Comparison of ENCODE assay signal across 17 cellular contexts in genomic region chr6:134764741-134765140, GRCh38.
A peak's percentile ranks its signal among the peaks of the same experiment; 100 is the strongest.
DNase-seq lines count a peak whose midpoint lies in the region; ATAC-seq and TF ChIP-seq lines count a peak whose summit lies in the region.
"Had no signal": no experiment of that assay in that cellular context is flagged by ENCODE, and none has a peak within 500 bp of the region (broad histone marks: within the 10 kb centered on the region; RNA-seq: fewer than 3 reads in every experiment).

No MANE protein-coding gene starts in this region.

- POLR2A ChIA-PET in SK-N-SH (lab: Yijun Ruan, JAX), result no interaction called here

- 79% methylated on average over 3 of the region's 3 CpGs for WGBS in SK-N-SH (ENCODE audit: low lambda C conversion rate)
- WGBS in mesenchymal stem cell, result no CpG with 5 or more reads among the region's 3 CpGs
- 80 to 88% methylated on average over 3 of the region's 3 CpGs for WGBS in upper lobe of left lung, 2 donors

- no peak overlapping the region for H3K4me3 ChIP-seq in SK-N-SH (ENCODE audit: low read depth in 2 of 2, low read length in 1 of 2)
- H3K4me3 ChIP-seq in fibroblast of pulmonary artery (replicated peaks; ENCODE audit: low read depth, low read length), result no peak overlapping the region
- no peak overlapping the region for H3K4me3 ChIP-seq in mesenchymal stem cell (ENCODE audit: insufficient read depth in 1 of 2, low read depth in 1 of 2, low read length in 2 of 2)
- no peak overlapping the region for H3K4me3 ChIP-seq in upper lobe of left lung
- no peak overlapping the region for H3K4me3 ChIP-seq in SJCRH30
- H3K4me3 ChIP-seq: BLaER1 had no signal

- CTCF ChIA-PET in SK-N-SH (lab: Yijun Ruan, JAX), result no interaction called here

- H2BK5ac ChIP-seq in mesenchymal stem cell (ENCODE audit: low read depth, low read length, poor library complexity, severe bottlenecking), result no peak overlapping the region

- H3K27ac ChIP-seq in SK-N-SH (ENCODE audit: low read depth in 2 of 2, low read length in 1 of 2) (no peak overlapping the region), mesenchymal stem cell (ENCODE audit: low read length, poor library complexity, severe bottlenecking) (no peak overlapping the region), upper lobe of left lung (no peak overlapping the region), SJCRH30 (no peak overlapping the region)
- H3K27ac ChIP-seq: 22Rv1, BLaER1 had no signal

- H3K18ac ChIP-seq in mesenchymal stem cell (ENCODE audit: low read depth in 1 of 2, low read length in 2 of 2), result no peak overlapping the region

- H3K79me2 ChIP-seq in SK-N-SH (ENCODE audit: insufficient read depth), result no peaks in the 10 kb centered on the region

- H3K4ac ChIP-seq in mesenchymal stem cell (ENCODE audit: low read depth in 1 of 2, low read length in 2 of 2), result no peak overlapping the region

- H3K9ac ChIP-seq in SK-N-SH (no peak overlapping the region), mesenchymal stem cell (ENCODE audit: low read length) (no peak overlapping the region)
- H3K9ac ChIP-seq: BLaER1 had no signal

- no peak for ATAC-seq in SK-N-SH treated with all-trans-retinoic acid at 6 μM for 48 hours
- no peak for ATAC-seq in upper lobe of left lung (ENCODE audit: low FRiP score in 2 of 2)
- ATAC-seq: CD8-positive, alpha-beta T cell; HCT116 had no signal

- no peak overlapping the region for H4K8ac ChIP-seq in mesenchymal stem cell (ENCODE audit: low read length)

- H3K27me3 ChIP-seq in SK-N-SH (ENCODE audit: insufficient read depth) (no peaks in the 10 kb centered on the region), mesenchymal stem cell (ENCODE audit: control insufficient read depth in 1 of 2, insufficient read depth in 1 of 2, low read length in 2 of 2) (no peaks in the 10 kb centered on the region), upper lobe of left lung (no peaks in the 10 kb centered on the region), SJCRH30 (no peaks in the 10 kb centered on the region)
- H3K27me3 ChIP-seq: BLaER1 had no signal

- no peaks in the 10 kb centered on the region for H3K79me1 ChIP-seq in mesenchymal stem cell (replicated peaks; ENCODE audit: low read length, poor library complexity, severe bottlenecking)

- H2AK5ac ChIP-seq in mesenchymal stem cell (ENCODE audit: low read length, severe bottlenecking), result no peak overlapping the region

- no peak overlapping the region for H2AFZ ChIP-seq in SK-N-SH (ENCODE audit: low read depth)
- H2AFZ ChIP-seq in mesenchymal stem cell (ENCODE audit: low read depth, low read length), result no peak overlapping the region

- H4K20me1 ChIP-seq in SK-N-SH (ENCODE audit: insufficient read depth), result no peaks in the 10 kb centered on the region
- H4K20me1 ChIP-seq: BLaER1 had no signal

- H3K36me3 ChIP-seq in SK-N-SH (replicated peaks in 1 of 2; ENCODE audit: control insufficient read depth in 1 of 2, insufficient read depth in 2 of 2, low read length in 1 of 2) (no peaks in the 10 kb centered on the region), mesenchymal stem cell (ENCODE audit: control insufficient read depth in 1 of 2, insufficient read depth in 2 of 2, low read depth in 1 of 2, low read length in 2 of 2) (no peaks in the 10 kb centered on the region), upper lobe of left lung (no peaks in the 10 kb centered on the region), SJCRH30 (no peaks in the 10 kb centered on the region)
- H3K36me3 ChIP-seq: BLaER1 had no signal

- TF ChIP-seq CTCF in SK-N-SH (IDR thresholded peaks at IDR 0.05), result no peak
- no peak for TF ChIP-seq CTCF in fibroblast of pulmonary artery (IDR thresholded peaks at IDR 0.05; ENCODE audit: low read length, missing control alignments)
- TF ChIP-seq CTCF in upper lobe of left lung (IDR thresholded peaks at IDR 0.05), result no peak

- H3K9me2 ChIP-seq in SK-N-SH, result no peaks in the 10 kb centered on the region

- H3F3A ChIP-seq in SK-N-SH (replicated peaks; ENCODE audit: insufficient read depth), result no peaks in the 10 kb centered on the region

- H2BK15ac ChIP-seq in mesenchymal stem cell (ENCODE audit: low read depth, poor library complexity, severe bottlenecking), result no peak overlapping the region

- no peak overlapping the region for H2BK120ac ChIP-seq in mesenchymal stem cell (ENCODE audit: low read depth, low read length)

- H3K9me3 ChIP-seq in SK-N-SH (no peaks in the 10 kb centered on the region), mesenchymal stem cell (ENCODE audit: control insufficient read depth, low read length) (no peaks in the 10 kb centered on the region), upper lobe of left lung (no peaks in the 10 kb centered on the region), SJCRH30 (replicated peaks) (no peaks in the 10 kb centered on the region)
- H3K9me3 ChIP-seq: BLaER1 had no signal

- H3K4me1 ChIP-seq in SK-N-SH (ENCODE audit: control insufficient read depth in 1 of 2, insufficient read depth in 2 of 2, low read depth in 1 of 2, low read length in 1 of 2) (no peaks in the 10 kb centered on the region), mesenchymal stem cell (ENCODE audit: control insufficient read depth, insufficient read depth, low read depth, low read length) (no peaks in the 10 kb centered on the region), upper lobe of left lung (no peaks in the 10 kb centered on the region), SJCRH30 (no peaks in the 10 kb centered on the region)
- H3K4me1 ChIP-seq: BLaER1 had no signal

- H4K91ac ChIP-seq in mesenchymal stem cell (ENCODE audit: low read length), result no peak overlapping the region

- TF ChIP-seq RAD21 in SK-N-SH (IDR thresholded peaks at IDR 0.05; ENCODE audit: low read length), result no peak

- no peak for TF ChIP-seq POLR2A in upper lobe of left lung (IDR thresholded peaks at IDR 0.05)

- H2BK12ac ChIP-seq in mesenchymal stem cell (ENCODE audit: low read length in 2 of 2), result no peak overlapping the region

- TF ChIP-seq EP300 in SK-N-SH (IDR thresholded peaks at IDR 0.05; ENCODE audit: borderline replicate concordance in 1 of 2, low read depth in 1 of 2, low read length in 1 of 2) (no peak), upper lobe of left lung (IDR thresholded peaks at IDR 0.05) (no peak)

- no peak overlapping the region for H3K14ac ChIP-seq in mesenchymal stem cell (ENCODE audit: low read length in 2 of 2)

- no peak overlapping the region for H3K23ac ChIP-seq in mesenchymal stem cell (ENCODE audit: low read length in 2 of 2)

- DNase-seq in SK-N-SH, result no peak
- peak; percentile 18 for DNase-seq in fibroblast of pulmonary artery (ENCODE audit: low read depth)
- peak; percentile 10 for DNase-seq in mesenchymal stem cell
- DNase-seq in CD1c-positive myeloid dendritic cell (ENCODE audit: extremely low spot score), result no peak
- no peak for DNase-seq in upper lobe of left lung
- DNase-seq in EL, result no peak
- no peak for DNase-seq in SJCRH30
- DNase-seq: Calu3; CD8-positive, alpha-beta T cell; DMS79 treated with DMSO at 0.1 percent for 48 hours; GOT3; H7; IMR-90 had no signal

- H3K4me2 ChIP-seq in SK-N-SH, result no peak overlapping the region
- H3K4me2 ChIP-seq in mesenchymal stem cell (ENCODE audit: low read length, poor library complexity, severe bottlenecking), result no peak overlapping the region
- H3K4me2 ChIP-seq: BLaER1 had no signal

TF ChIP-seq in SK-N-SH treated with all-trans-retinoic acid at 6 μM for 48 hours, 23 proteins besides CTCF, POLR2A, EP300 and RAD21 (continues in another document):
- TF ChIP-seq RARB (CRISPR knock-in tag; IDR thresholded peaks at IDR 0.05) (no peak), ZFP3 (CRISPR knock-in tag; IDR thresholded peaks at IDR 0.05) (no peak), ARNTL (CRISPR knock-in tag; IDR thresholded peaks at IDR 0.05; ENCODE audit: borderline replicate concordance, low read depth) (no peak), ZNF565 (CRISPR knock-in tag; conservative IDR thresholded peaks at IDR 0.05; ENCODE audit: low read depth) (no peak), ISL1 (CRISPR knock-in tag; IDR thresholded peaks at IDR 0.05) (0 out of 2 replicates have a peak, but pooled peaks have one; percentile 23), PATZ1 (CRISPR knock-in tag; IDR thresholded peaks at IDR 0.05; ENCODE audit: borderline replicate concordance) (no peak)

TF ChIP-seq in SK-N-SH, 30 proteins besides CTCF, POLR2A, EP300 and RAD21 (continues in another document):
- no peak for TF ChIP-seq ZBTB33 (IDR thresholded peaks at IDR 0.05; ENCODE audit: borderline replicate concordance, low read depth)
- no peak for TF ChIP-seq SMC3 (IDR thresholded peaks at IDR 0.05; ENCODE audit: low read depth, low read length)
- TF ChIP-seq YY1 (IDR thresholded peaks at IDR 0.05; ENCODE audit: low read depth), result no peak
- TF ChIP-seq TAF1 (IDR thresholded peaks at IDR 0.05; ENCODE audit: borderline replicate concordance, low read depth, low read length), result no peak
- TF ChIP-seq GATA2 (CRISPR knock-in tag; IDR thresholded peaks at IDR 0.05), result no peak
- TF ChIP-seq EZH2phosphoT487 (IDR thresholded peaks at IDR 0.05; ENCODE audit: borderline replicate concordance, low read depth), result no peak
- no peak for TF ChIP-seq FOSL2 (IDR thresholded peaks at IDR 0.05; ENCODE audit: borderline replicate concordance, low read depth)
- TF ChIP-seq FOXM1 (IDR thresholded peaks at IDR 0.05; ENCODE audit: low read depth), result no peak
- TF ChIP-seq IRF3 (IDR thresholded peaks at IDR 0.05; ENCODE audit: low read depth, low read length), result no peak
- no peak for TF ChIP-seq GABPA (IDR thresholded peaks at IDR 0.05; ENCODE audit: low read depth)
- no peak for TF ChIP-seq RFX5 (IDR thresholded peaks at IDR 0.05; ENCODE audit: low read length)

Comparison
In these comparisons a context has a peak if more than half of its experiments do, and no peak if none do; other contexts are left out.
1. DNase-seq: peak in fibroblast of pulmonary artery (single experiment) and mesenchymal stem cell (single experiment); none in SK-N-SH (single experiment), CD1c-positive myeloid dendritic cell (single experiment), upper lobe of left lung (0 of 2), EL (single experiment) and SJCRH30 (0 of 2).